In genomic region chr22:17706947-17707346, GRCh38 we compare ENCODE assay signal across 10 cellular contexts.
DNase-seq lines count a peak whose midpoint lies in the region; ATAC-seq and TF ChIP-seq lines count a peak whose summit lies in the region.
"Had no signal": no experiment of that assay in that cellular context is flagged by ENCODE, and none has a peak within 500 bp of the region (broad histone marks: within the 10 kb centered on the region; RNA-seq: fewer than 3 reads in every experiment).

No MANE protein-coding gene starts in this region.

- no peaks in the 10 kb centered on the region for H3K27me3 ChIP-seq in BLaER1 treated with 17β-estradiol and CSF1 and Interleukin-3, amounts not matched to agents 10 nM and 100 nM
- no peaks in the 10 kb centered on the region for H3K27me3 ChIP-seq in PC-9 (ENCODE audit: insufficient read depth, low read depth)
- no peaks in the 10 kb centered on the region for H3K27me3 ChIP-seq in rectal smooth muscle tissue (ENCODE audit: control insufficient read depth, insufficient read depth, low read length)

- H3K36me3 ChIP-seq in BLaER1 treated with 17β-estradiol and CSF1 and Interleukin-3, amounts not matched to agents 10 nM and 100 nM = peaks cover 35 to 69% (median 51%) of the 10 kb centered on the region in 11 experiments
- H3K36me3 ChIP-seq in PC-9 (ENCODE audit: low read depth) = no peaks in the 10 kb centered on the region; the same call in 1 of the 2 replicates
- peaks cover 2% of the 10 kb centered on the region for H3K36me3 ChIP-seq in rectal smooth muscle tissue (ENCODE audit: control insufficient read depth, insufficient read depth, low read length)

- peak overlapping the region; percentile 23 to 84 (median 72); a peak in 21 of 22 replicates for H3K27ac ChIP-seq in BLaER1 treated with 17β-estradiol and CSF1 and Interleukin-3, amounts not matched to agents 10 nM and 100 nM
- peak overlapping the region; percentile 95 for H3K27ac ChIP-seq in PC-9
- H3K27ac ChIP-seq in rectal smooth muscle tissue (ENCODE audit: low read depth, low read length) = peak overlapping the region; percentile 70

- H3K4me1 ChIP-seq in BLaER1 treated with 17β-estradiol and CSF1 and Interleukin-3, amounts not matched to agents 10 nM and 100 nM = peaks cover 12 to 29% (median 22%) of the 10 kb centered on the region in 10 experiments
- peaks cover 21% of the 10 kb centered on the region for H3K4me1 ChIP-seq in PC-9 (replicated peaks; ENCODE audit: insufficient read depth)
- peaks cover 6% of the 10 kb centered on the region for H3K4me1 ChIP-seq in rectal smooth muscle tissue (ENCODE audit: control insufficient read depth, insufficient read depth, low read length)

- no peaks in the 10 kb centered on the region for H3K9me2 ChIP-seq in PC-9 (ENCODE audit: insufficient read depth)

- peak overlapping the region; percentile 57 to 88 (median 74); a peak in 19 of 22 replicates for H3K4me2 ChIP-seq in BLaER1 treated with 17β-estradiol and CSF1 and Interleukin-3, amounts not matched to agents 10 nM and 100 nM
- peak overlapping the region; percentile 84 for H3K4me2 ChIP-seq in PC-9

- H3K9ac ChIP-seq in BLaER1 treated with 17β-estradiol and CSF1 and Interleukin-3, amounts not matched to agents 10 nM and 100 nM = peak overlapping the region in 8 of 11 experiments; percentile 46 to 76 (median 60); a peak in 13 of 22 replicates
- H3K9ac ChIP-seq in rectal smooth muscle tissue (ENCODE audit: low read length) = no peak overlapping the region

- peak overlapping the region in 4 of 10 experiments; percentile 5 to 31 (median 20); a peak in 4 of 20 replicates for H3K4me3 ChIP-seq in BLaER1 treated with 17β-estradiol and CSF1 and Interleukin-3, amounts not matched to agents 10 nM and 100 nM
- H3K4me3 ChIP-seq in PC-9 = peak overlapping the region; percentile 40; the same call in 1 of the 2 replicates
- peak overlapping the region; percentile 63 for H3K4me3 ChIP-seq in epithelial cell of proximal tubule (ENCODE audit: low read depth, low read length)
- H3K4me3 ChIP-seq in rectal smooth muscle tissue (ENCODE audit: low read length) = no peak overlapping the region

- TF ChIP-seq CTCF in PC-9 (conservative IDR thresholded peaks at IDR 0.05) (no peak), epithelial cell of proximal tubule (conservative IDR thresholded peaks at IDR 0.05; ENCODE audit: low read depth, low read length) (no peak)

- peaks cover 20% of the 10 kb centered on the region for H3K4me1 Mint-ChIP-seq in stimulated activated naive CD8-positive, alpha-beta T cell treated with anti-CD3 and anti-CD28 coated beads, Interleukin-15, amount 100 ng/mL, for 72 hours

- BruUV-seq in PC-9 (replicated peaks; lab: Mats Ljungman, UMichigan) = TSS peak; percentile 53

- CTCF ChIA-PET in PC-9 (lab: Charles Lee) = no interaction called here

- peaks cover 0 to 6% (median 0%) of the 10 kb centered on the region in 11 experiments; a peak in 3 of 22 replicates for H4K20me1 ChIP-seq in BLaER1 treated with 17β-estradiol and CSF1 and Interleukin-3, amounts not matched to agents 10 nM and 100 nM
- no peaks in the 10 kb centered on the region for H4K20me1 ChIP-seq in PC-9 (ENCODE audit: insufficient read depth)

- H2AFZ ChIP-seq in PC-9 = no peak overlapping the region

- H3K4me3 Mint-ChIP-seq in stimulated activated naive CD8-positive, alpha-beta T cell treated with anti-CD3 and anti-CD28 coated beads, Interleukin-15, amount 100 ng/mL, for 72 hours = peak overlapping the region in 1 of 2 donors; percentile 72

- H3K27me3 Mint-ChIP-seq in stimulated activated naive CD8-positive, alpha-beta T cell treated with anti-CD3 and anti-CD28 coated beads, Interleukin-15, amount 100 ng/mL, for 72 hours = no peaks in the 10 kb centered on the region

- ATAC-seq in HG03108 (IDR thresholded peaks at IDR 0.05; ENCODE audit: unreplicated experiment) (no peak), HG03342 (IDR thresholded peaks at IDR 0.05; ENCODE audit: unreplicated experiment) (no peak)
- no peak for ATAC-seq in stimulated activated naive CD8-positive, alpha-beta T cell treated with anti-CD3 and anti-CD28 coated beads, Interleukin-15, amount 100 ng/mL, for 72 hours

- H3K27ac Mint-ChIP-seq in stimulated activated naive CD8-positive, alpha-beta T cell treated with anti-CD3 and anti-CD28 coated beads, Interleukin-15, amount 100 ng/mL, for 72 hours = peak overlapping the region in 1 of 2 donors; percentile 89

- POLR2A ChIA-PET in PC-9 (lab: Charles Lee; ENCODE audit: unreplicated experiment) = no interaction called here

- no peaks in the 10 kb centered on the region for H3K9me3 Mint-ChIP-seq in stimulated activated naive CD8-positive, alpha-beta T cell treated with anti-CD3 and anti-CD28 coated beads, Interleukin-15, amount 100 ng/mL, for 72 hours
- H3K9me3 Mint-ChIP-seq: T-helper 1 cell treated with Interleukin-12 subunit alpha and Interleukin-12 subunit beta and Interleukin-4 antibody, amounts not matched to agents 30 μg/mL and 1 μg/mL, for 36 hours had no signal

- intact Hi-C loops in PC-9 (cut with micrococcal nuclease; ENCODE audit: unreplicated experiment) = loop anchor here (2.0 kb wide), 1 partner anchor 78 kb away; the partner anchor contains the start of gene ATP6V1E1

- DNase-seq in PC-9 (no peak), epithelial cell of proximal tubule (ENCODE audit: low read depth) (no peak), SW 1271 (lab: John Stamatoyannopoulos, UW) (no peak)
- DNase-seq in stimulated activated naive CD8-positive, alpha-beta T cell treated with anti-CD3 and anti-CD28 coated beads, Interleukin-15, amount 100 ng/mL, for 72 hours = no peak
- DNase-seq: left cardiac atrium had no signal

- 0 out of 2 replicates have a peak, but pooled peaks cover 5% of the 10 kb centered on the region for H3K79me2 ChIP-seq in PC-9 (ENCODE audit: low read depth)

- no peaks in the 10 kb centered on the region for H3K9me3 ChIP-seq in BLaER1 treated with 17β-estradiol and CSF1 and Interleukin-3, amounts not matched to agents 10 nM and 100 nM (replicated peaks in 1 of 11)
- no peaks in the 10 kb centered on the region for H3K9me3 ChIP-seq in PC-9 (ENCODE audit: insufficient read depth, low read depth)

- peaks cover 14% of the 10 kb centered on the region; the same call in 1 of the 2 replicates for H3F3A ChIP-seq in PC-9 (ENCODE audit: insufficient read depth, low read depth)
